In genomic region chr14:25052921-25053320, GRCh38 we compare ENCODE assay signal across 27 cellular contexts.
"Had no signal": no experiment of that assay in that cellular context is flagged by ENCODE, and none has a peak within 500 bp of the region (broad histone marks: within the 10 kb centered on the region; RNA-seq: fewer than 3 reads in every experiment).

No MANE protein-coding gene starts in this region.

- H3K4me3 ChIP-seq: colonic mucosa, esophagus squamous epithelium, gastrocnemius medialis, heart right ventricle, left lung, lower lobe of right lung, mucosa of descending colon had no signal

- H3K27me3 ChIP-seq: colonic mucosa had no signal

- H3K9me3 ChIP-seq: colonic mucosa, esophagus squamous epithelium, gastrocnemius medialis, heart right ventricle, left lung, lower lobe of right lung, mucosa of descending colon had no signal

- H3K27ac ChIP-seq: colonic mucosa, epithelial cell of prostate, esophagus squamous epithelium, gastrocnemius medialis, heart right ventricle, left lung, lower lobe of right lung had no signal

- DNase-seq: colonic mucosa; cortex of kidney; effector CD8-positive, alpha-beta T cell; effector memory CD8-positive, alpha-beta T cell; endodermal cell; erythroblast; esophagus squamous epithelium; foreskin fibroblast; foreskin melanocyte; gastrocnemius medialis; glutamatergic neuron; head of caudate nucleus; heart right ventricle; hippocampal formation; left cardiac atrium; left lung; left ventricle myocardium superior; lower lobe of right lung; mesenchymal stem cell; mucosa of descending colon had no signal

- H3K4me1 ChIP-seq: colonic mucosa had no signal

- H3K36me3 ChIP-seq: colonic mucosa, esophagus squamous epithelium, gastrocnemius medialis, heart right ventricle, left lung, lower lobe of right lung had no signal

- H3K36me3 Mint-ChIP-seq: mesothelial cell of epicardium had no signal

- ATAC-seq: effector memory CD8-positive, alpha-beta T cell; esophagus mucosa; gastrocnemius medialis; heart right ventricle; left cardiac atrium; left lung; left ventricle myocardium superior; lower lobe of right lung; mucosa of descending colon had no signal

- H3K27ac Mint-ChIP-seq: dendritic cell treated with granulocyte-macrophage colony-stimulating factor and Interleukin-4, amounts not matched to agents 40 ng/mL and 50 ng/mL, for 4 days; effector memory CD8-positive, alpha-beta T cell; endodermal cell; mesothelial cell of epicardium had no signal

- FAIRE-seq: endometrium, islet of Langerhans, keratinocyte had no signal

- H3K4me3 Mint-ChIP-seq: dendritic cell treated with granulocyte-macrophage colony-stimulating factor and Interleukin-4, amounts not matched to agents 40 ng/mL and 50 ng/mL, for 4 days; effector memory CD8-positive, alpha-beta T cell; endodermal cell; mesothelial cell of epicardium had no signal

- H3K9me3 Mint-ChIP-seq: dendritic cell treated with granulocyte-macrophage colony-stimulating factor and Interleukin-4, amounts not matched to agents 40 ng/mL and 50 ng/mL, for 4 days; effector memory CD8-positive, alpha-beta T cell; endodermal cell; mesothelial cell of epicardium had no signal
